Comparison of ENCODE assay signal across 1 cellular context in genomic region chr9:96423322-96423984, GRCh38.
TF ChIP-seq lines count a peak whose summit lies in the region.

No MANE protein-coding gene starts in this region.

TF ChIP-seq in WTC11, 78 proteins besides CTCF, POLR2A, EP300 and RAD21:
- TF ChIP-seq ZNF281 (CRISPR knock-in tag; IDR thresholded peaks at IDR 0.05), result no peak
